8 cellular contexts compared by ENCODE assay signal in genomic region chr2:85595378-85596232, GRCh38. TPM values are rescaled to one million over a fixed set of nuclear protein-coding genes. Genes with fewer than 3 reads are reported as not detected.
DNase-seq lines count a peak whose midpoint lies in the region; ATAC-seq and TF ChIP-seq lines count a peak whose summit lies in the region.

TSS of gene RNF181 (plus strand) at chr2:85595745. CDS start at chr2:85595764, 19 bp downstream.

- peak within 1 kb of the TSS; percentile 97 for H3K27ac Mint-ChIP-seq in activated B cell treated with CpG ODN at 0.5 μM for 24 hours
- H3K27ac Mint-ChIP-seq in immature natural killer cell: peak within 1 kb of the TSS; percentile 91 to 97 (median 96)

- no peak for TF ChIP-seq CTCF in activated B cell treated with CpG ODN at 0.5 μM for 24 hours (IDR thresholded peaks at IDR 0.05)

- ATAC-seq in HG03196 (IDR thresholded peaks at IDR 0.05; ENCODE audit: unreplicated experiment) (peak; percentile 95), activated B cell treated with CpG ODN at 0.5 μM for 24 hours (ENCODE audit: low read depth) (peak; percentile 99)

- TF ChIP-seq POLR2A in GM18951 (IDR thresholded peaks at IDR 0.05; ENCODE audit: extremely low read depth, insufficient read depth, insufficient read length): peak; percentile 88

- CTCF ChIA-PET in activated B cell treated with CpG ODN at 0.5 μM for 24 hours (lab: Charles Lee): interaction anchor here (1.5 kb wide), 1 partner anchor 16 kb away, joined by 4 read pairs; the partner anchor contains the start of gene C2orf68

- POLR2A ChIA-PET in activated B cell treated with CpG ODN at 0.5 μM for 24 hours (lab: Charles Lee): interaction anchor here (0.5 to 6.8 kb wide), 23 partner anchors 10 to 846 kb away, joined by 3 to 59 read pairs (median 5); partner anchors contain the start of genes C2orf68, ELMOD3, GGCX and KDM3A

- H3K4me3 Mint-ChIP-seq in activated B cell treated with CpG ODN at 0.5 μM for 24 hours (peak within 1 kb of the TSS; percentile 99), immature natural killer cell (peak within 1 kb of the TSS; percentile 95 to 99 (median 98))

- H3K27me3 Mint-ChIP-seq in activated B cell treated with CpG ODN at 0.5 μM for 24 hours (no peaks in the 10 kb centered on the region), immature natural killer cell (ENCODE audit: low read depth in 3 of 3) (peaks cover 0 to 9% (median 4%) of the 10 kb centered on the region in 3 donors)

- intact Hi-C loops in activated B cell treated with CpG ODN at 0.5 μM for 24 hours (cut with micrococcal nuclease): loop anchor here (1.0 kb wide), 5 partner anchors 11 to 177 kb away; partner anchors contain the start of genes GGCX, SH2D6, USP39 and VAMP5

- H3K4me1 Mint-ChIP-seq in activated B cell treated with CpG ODN at 0.5 μM for 24 hours: peaks cover 36% of the 10 kb centered on the region
- peaks cover 32 to 33% of the 10 kb centered on the region in 2 donors for H3K4me1 Mint-ChIP-seq in immature natural killer cell

- in situ Hi-C loops in GM18951 (cut with MboI; ENCODE audit: low sequenced_read_pairs, unreplicated experiment): no loop called here

- H3K36me3 Mint-ChIP-seq in activated B cell treated with CpG ODN at 0.5 μM for 24 hours (ENCODE audit: low read depth): peaks cover 42% of the 10 kb centered on the region
- no peaks in the 10 kb centered on the region for H3K36me3 Mint-ChIP-seq in immature natural killer cell

- DNase-seq in AG08395 (ENCODE audit: low spot score): peak; percentile 98
- peak; percentile 98 for DNase-seq in NCI-H345 (lab: John Stamatoyannopoulos, UW)
- DNase-seq in activated B cell treated with CpG ODN at 0.5 μM for 24 hours: peak; percentile 71
- DNase-seq in caudate nucleus (lab: John Stamatoyannopoulos, UW): peak; percentile 64 to 100 (median 97)
- peak; percentile 89 to 91 (median 91) for DNase-seq in immature natural killer cell
- DNase-seq in smooth muscle cell of the brain vasculature (ENCODE audit: low read depth, low spot score): peak; percentile 92

- H3K27ac ChIP-seq in caudate nucleus (ENCODE audit: low read depth, low read length): peak within 1 kb of the TSS; percentile 93

- H3K9me3 Mint-ChIP-seq in activated B cell treated with CpG ODN at 0.5 μM for 24 hours (no peaks in the 10 kb centered on the region), immature natural killer cell (no peaks in the 10 kb centered on the region)

RNA-seq across cellular contexts. Expression of gene RNF181, which starts in this region (rescaled TPM):
- total RNA-seq in activated B cell treated with CpG ODN at 0.5 μM for 24 hours: 104 and 108 TPM in 2 replicates
- polyA plus RNA-seq in immature natural killer cell: 100 to 1,000 TPM; 224 to 326 (median 256) TPM

Comparison
In these comparisons a context has a peak if more than half of its experiments do, and no peak if none do; other contexts are left out.
1. Peak in every context shown above with its lines: DNase-seq, ATAC-seq and H3K27ac ChIP-seq.